16 cellular contexts compared by ENCODE assay signal in the genomic region with DNA sequence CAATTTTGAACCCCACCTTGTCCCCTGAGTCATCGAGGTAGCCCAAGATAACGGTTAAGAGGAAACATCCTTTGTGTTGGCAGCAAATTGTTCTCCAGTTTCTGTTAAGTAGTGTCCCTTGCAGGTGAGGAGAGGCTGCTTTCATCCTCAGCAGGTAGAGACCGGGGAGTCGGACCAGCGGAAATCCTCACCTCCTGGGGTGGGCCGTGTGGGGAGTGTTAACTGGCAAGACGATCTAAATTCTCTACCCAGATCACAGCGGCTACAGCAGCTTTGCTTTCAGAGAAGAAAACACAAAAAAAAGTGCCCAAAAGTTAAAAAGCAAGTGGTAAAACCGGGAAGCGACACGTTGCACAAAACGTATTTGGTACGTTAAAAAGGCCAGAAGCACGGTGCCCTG.
A peak's percentile ranks its signal among the peaks of the same experiment; 100 is the strongest.
DNase-seq lines count a peak whose midpoint lies in the region; ATAC-seq and TF ChIP-seq lines count a peak whose summit lies in the region.
"Had no signal": no experiment of that assay in that cellular context is flagged by ENCODE, and none has a peak within 500 bp of the region (broad histone marks: within the 10 kb centered on the region; RNA-seq: fewer than 3 reads in every experiment).

No MANE protein-coding gene starts in this region.

- no peaks in the 10 kb centered on the region for H3K27me3 Mint-ChIP-seq in stimulated activated naive B cell treated with anti-CD40 and anti-IgM and Interleukin-4, amounts not matched to agents 10 μg/mL and 1 μg/mL and 100 μg/mL, for 72 hours
- H3K27me3 Mint-ChIP-seq: CD4-positive, alpha-beta memory T cell had no signal

- peaks cover 10% of the 10 kb centered on the region for H3K36me3 ChIP-seq in RWPE2 (ENCODE audit: low read depth)

- peak; percentile 46 for DNase-seq in cardiac septum (ENCODE audit: low spot score)
- no peak for DNase-seq in Right ventricle myocardium inferior (ENCODE audit: missing footprints)
- DNase-seq in RWPE2 (ENCODE audit: low spot score): peak; percentile 34
- peak; percentile 65 for DNase-seq in mesenteric fat pad (ENCODE audit: low spot score)
- no peak for DNase-seq in stimulated activated naive B cell treated with anti-CD40 and anti-IgM and Interleukin-4, amounts not matched to agents 10 μg/mL and 1 μg/mL and 100 μg/mL, for 72 hours
- DNase-seq in GM10266 (ENCODE audit: extremely low spot score): no peak
- DNase-seq: BE2C; CD4-positive, alpha-beta memory T cell; DMS153; DMS79; GDM1; GM23248 had no signal

- no peak for TF ChIP-seq CTCF in RWPE2 (IDR thresholded peaks at IDR 0.05; ENCODE audit: poor library complexity, severe bottlenecking)
- no peak for TF ChIP-seq CTCF in GM10266 (IDR thresholded peaks at IDR 0.05; ENCODE audit: control insufficient read depth, insufficient read depth, low read depth, missing control alignments)

- no peaks in the 10 kb centered on the region for H3K4me1 Mint-ChIP-seq in stimulated activated naive B cell treated with anti-CD40 and anti-IgM and Interleukin-4, amounts not matched to agents 10 μg/mL and 1 μg/mL and 100 μg/mL, for 72 hours
- H3K4me1 Mint-ChIP-seq: CD14-positive monocyte had no signal

- H3K36me3 Mint-ChIP-seq in stimulated activated naive B cell treated with anti-CD40 and anti-IgM and Interleukin-4, amounts not matched to agents 10 μg/mL and 1 μg/mL and 100 μg/mL, for 72 hours: peaks cover 40 to 53% of the 10 kb centered on the region in 2 donors

- intact Hi-C loops in cardiac septum (cut with DNase I): no loop called here
- intact Hi-C loops in Right ventricle myocardium inferior (cut with DNase I): loop anchor here (10.0 kb wide), 1 partner anchor 81 kb away; a partner anchor contains a TSS

- H3K27me3 ChIP-seq in RWPE2 (ENCODE audit: insufficient read depth, poor library complexity, severe bottlenecking): no peaks in the 10 kb centered on the region
- H3K27me3 ChIP-seq: BE2C had no signal

- peak overlapping the region; percentile 42 for H3K27ac Mint-ChIP-seq in stimulated activated naive B cell treated with anti-CD40 and anti-IgM and Interleukin-4, amounts not matched to agents 10 μg/mL and 1 μg/mL and 100 μg/mL, for 72 hours
- H3K27ac Mint-ChIP-seq: CD14-positive monocyte had no signal

- no peak for ATAC-seq in Right ventricle myocardium inferior
- no peak for ATAC-seq in RWPE2 (ENCODE audit: low read depth)
- no peak for ATAC-seq in stimulated activated naive B cell treated with anti-CD40 and anti-IgM and Interleukin-4, amounts not matched to agents 10 μg/mL and 1 μg/mL and 100 μg/mL, for 72 hours (replicated peaks)
- ATAC-seq in HG02798 (IDR thresholded peaks at IDR 0.05; ENCODE audit: poor library complexity, unreplicated experiment): no peak

- H3K4me3 ChIP-seq in RWPE2 (ENCODE audit: severe bottlenecking): no peak overlapping the region
- H3K4me3 ChIP-seq: GM23248, HAP-1 had no signal

- H3K4me3 Mint-ChIP-seq in stimulated activated naive B cell treated with anti-CD40 and anti-IgM and Interleukin-4, amounts not matched to agents 10 μg/mL and 1 μg/mL and 100 μg/mL, for 72 hours: no peak overlapping the region
- H3K4me3 Mint-ChIP-seq: CD14-positive monocyte; CD4-positive, alpha-beta memory T cell had no signal

- no peaks in the 10 kb centered on the region for H3K4me1 ChIP-seq in RWPE2 (ENCODE audit: insufficient read depth, poor library complexity, severe bottlenecking)
- H3K4me1 ChIP-seq: HAP-1 had no signal

- no peaks in the 10 kb centered on the region for H3K9me3 Mint-ChIP-seq in stimulated activated naive B cell treated with anti-CD40 and anti-IgM and Interleukin-4, amounts not matched to agents 10 μg/mL and 1 μg/mL and 100 μg/mL, for 72 hours
- H3K9me3 Mint-ChIP-seq: CD4-positive, alpha-beta memory T cell had no signal

- H3K27ac ChIP-seq in RWPE2 (ENCODE audit: poor library complexity, severe bottlenecking): no peak overlapping the region
- H3K27ac ChIP-seq: GM23248, HL-60 had no signal

- H3K9me3 ChIP-seq in RWPE2 (ENCODE audit: severe bottlenecking): no peaks in the 10 kb centered on the region
- H3K9me3 ChIP-seq: BE2C, HAP-1 had no signal

Comparison
In these comparisons a context has a peak if more than half of its experiments do, and no peak if none do; other contexts are left out.
1. DNase-seq: peak in cardiac septum (single experiment), RWPE2 (single experiment) and mesenteric fat pad (single experiment); none in Right ventricle myocardium inferior (single experiment), stimulated activated naive B cell treated with anti-CD40 and anti-IgM and Interleukin-4, amounts not matched to agents 10 μg/mL and 1 μg/mL and 100 μg/mL, for 72 hours (single experiment) and GM10266 (single experiment).